Comparison of ENCODE assay signal across 8 cellular contexts in the genomic region with DNA sequence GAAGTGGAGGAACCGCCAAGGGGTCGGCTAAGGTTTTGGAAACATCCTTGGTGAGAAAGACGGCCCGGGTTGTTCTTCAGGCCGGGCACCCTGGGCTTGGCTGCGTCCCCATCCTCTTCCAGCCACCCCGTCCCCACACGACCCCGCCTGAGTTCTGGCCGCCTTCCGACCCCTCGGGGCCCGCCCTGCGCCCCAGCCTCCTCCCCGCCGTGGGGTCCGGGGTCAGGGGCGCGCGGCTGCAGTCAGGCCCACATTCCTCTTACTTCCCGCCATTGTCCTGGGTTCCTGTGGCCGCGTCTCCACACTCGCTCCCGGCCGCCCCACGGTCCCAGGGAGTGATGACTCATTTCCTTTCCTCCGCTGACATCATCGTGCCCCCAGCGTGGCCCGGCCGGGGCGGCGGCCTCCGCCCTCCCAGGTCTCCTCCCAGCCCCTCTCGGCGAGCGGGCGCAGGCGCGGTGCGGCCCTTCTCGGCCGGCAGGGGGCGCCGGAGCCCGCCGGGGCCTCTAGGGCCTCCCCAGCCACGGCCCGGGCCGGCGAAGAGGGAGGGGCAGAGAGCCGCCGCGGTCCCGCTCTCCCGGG. TPM values are rescaled to one million over a fixed set of nuclear protein-coding genes. Genes with fewer than 3 reads are reported as not detected.
DNase-seq lines count a peak whose midpoint lies in the region; ATAC-seq and TF ChIP-seq lines count a peak whose summit lies in the region.

No MANE protein-coding gene starts in this region.

- ATAC-seq in HG03457 (IDR thresholded peaks at IDR 0.05; ENCODE audit: unreplicated experiment) (peak; percentile 68), lower lobe of right lung (peak; percentile 94 to 98)

- DNase-seq in GM19240 (ENCODE audit: insufficient read length, low spot score) (peak; percentile 95), NCI-H748 (lab: John Stamatoyannopoulos, UW; ENCODE audit: unreplicated experiment) (peak; percentile 94), dorsolateral prefrontal cortex (peak; percentile 62 to 90 (median 78)), lower lobe of right lung (peak; percentile 92)
- DNase-seq in activated CD4-positive, alpha-beta memory T cell treated with anti-CD3 and anti-CD28 coated beads for 36 hours, result peak; percentile 93
- DNase-seq in stimulated activated CD4-positive, alpha-beta T cell treated with anti-CD3 and anti-CD28 coated beads, TNF-alpha, amount 100 ng/mL, for 1 hour (ENCODE audit: low read depth in 3 of 3, low spot score in 1 of 3), result peak; percentile 72 to 81 (median 75)

- no peaks in the 10 kb centered on the region for H3K36me3 ChIP-seq in lower lobe of right lung

- POLR2A ChIA-PET in activated CD4-positive, alpha-beta memory T cell treated with anti-CD3 and anti-CD28 coated beads for 36 hours (lab: Charles Lee), result no interaction called here

- no peaks in the 10 kb centered on the region for H3K27me3 ChIP-seq in dorsolateral prefrontal cortex
- H3K27me3 ChIP-seq in lower lobe of right lung (ENCODE audit: low read depth), result no peaks in the 10 kb centered on the region

- H3K27me3 Mint-ChIP-seq in activated CD4-positive, alpha-beta memory T cell treated with anti-CD3 and anti-CD28 coated beads for 36 hours, result no peaks in the 10 kb centered on the region

- peak overlapping the region; percentile 78 for H3K4me3 Mint-ChIP-seq in activated CD4-positive, alpha-beta memory T cell treated with anti-CD3 and anti-CD28 coated beads for 36 hours

- H3K4me3 ChIP-seq in dorsolateral prefrontal cortex, result peak overlapping the region; percentile 51 to 89 (median 73)
- peak overlapping the region; percentile 63 for H3K4me3 ChIP-seq in lower lobe of right lung

- H3K27ac ChIP-seq in C4-2B (peak overlapping the region; percentile 89), dorsolateral prefrontal cortex (peak overlapping the region; percentile 37 to 98 (median 91)), lower lobe of right lung (peak overlapping the region; percentile 95)

- peaks cover 21% of the 10 kb centered on the region for H3K4me1 Mint-ChIP-seq in activated CD4-positive, alpha-beta memory T cell treated with anti-CD3 and anti-CD28 coated beads for 36 hours (ENCODE audit: low read depth)

- peaks cover 29% of the 10 kb centered on the region for H3K4me1 ChIP-seq in lower lobe of right lung

- no peaks in the 10 kb centered on the region for H3K9me3 ChIP-seq in lower lobe of right lung

- no peaks in the 10 kb centered on the region for H3K9me3 Mint-ChIP-seq in activated CD4-positive, alpha-beta memory T cell treated with anti-CD3 and anti-CD28 coated beads for 36 hours

- intact Hi-C loops in activated CD4-positive, alpha-beta memory T cell treated with anti-CD3 and anti-CD28 coated beads for 36 hours (cut with micrococcal nuclease), result loop anchor here (1.0 to 5.0 kb wide), 7 partner anchors 21 to 297 kb away; a partner anchor contains a TSS
- intact Hi-C loops in dorsolateral prefrontal cortex (cut with DNase I), result loop anchor here (1.0 to 10.0 kb wide), 7 partner anchors 20 to 299 kb away; a partner anchor contains a TSS
- intact Hi-C loops in lower lobe of right lung (cut with DNase I), result loop anchor here (10.0 kb wide), 1 partner anchor 251 kb away; no protein-coding TSS in a partner anchor

- H3K36me3 Mint-ChIP-seq in activated CD4-positive, alpha-beta memory T cell treated with anti-CD3 and anti-CD28 coated beads for 36 hours, result no peaks in the 10 kb centered on the region

- CTCF ChIA-PET in activated CD4-positive, alpha-beta memory T cell treated with anti-CD3 and anti-CD28 coated beads for 36 hours (lab: Charles Lee), result interaction anchor here (0.8 to 5.5 kb wide), 18 partner anchors 21 to 301 kb away, joined by 3 to 101 read pairs (median 4); a partner anchor contains a TSS

- TF ChIP-seq CTCF in C4-2B (conservative IDR thresholded peaks at IDR 0.05), result peak; percentile 100
- peak; percentile 38 to 99 (median 87) for TF ChIP-seq CTCF in dorsolateral prefrontal cortex (IDR thresholded peaks at IDR 0.05 in 54 of 56, conservative IDR thresholded peaks at IDR 0.05 in 2 of 56; ENCODE audit: low read depth in 1 of 56, partially characterized antibody in 56 of 56)
- TF ChIP-seq CTCF in lower lobe of right lung (IDR thresholded peaks at IDR 0.05), result peak; percentile 87

- peak overlapping the region; percentile 86 for H3K27ac Mint-ChIP-seq in activated CD4-positive, alpha-beta memory T cell treated with anti-CD3 and anti-CD28 coated beads for 36 hours

RNA-seq across cellular contexts. Expression of a gene that starts 59.6 kb away (rescaled TPM):
- 100 to 1,000 TPM; 135 to 147 TPM for total RNA-seq in activated CD4-positive, alpha-beta memory T cell treated with anti-CD3 and anti-CD28 coated beads for 36 hours
- total RNA-seq in dorsolateral prefrontal cortex (100 to 1,000 TPM in 119 of 120 experiments, 10 to 100 TPM in 1; 91.4 to 483 (median 217) TPM), lower lobe of right lung (282 TPM)

Comparison
In these comparisons a context has a peak if more than half of its experiments do, and no peak if none do; other contexts are left out.
1. Peak in every context shown above with its lines: DNase-seq, ATAC-seq, H3K4me3 ChIP-seq and H3K27ac ChIP-seq.